In genomic region chr2:236781933-236782788, GRCh38 we compare ENCODE assay signal across 3 cellular contexts.
TF ChIP-seq lines count a peak whose summit lies in the region.

No MANE protein-coding gene starts in this region.

TF ChIP-seq in IMR-90, 13 proteins besides CTCF, POLR2A, EP300 and RAD21:
- TF ChIP-seq USF2 (IDR thresholded peaks at IDR 0.05; ENCODE audit: low read depth, low read length) (no peak), CHD1 (IDR thresholded peaks at IDR 0.05; ENCODE audit: low read depth, low read length) (no peak), MAFK (IDR thresholded peaks at IDR 0.05; ENCODE audit: low read depth, low read length) (peak; percentile 41; the same call in 1 of the 2 replicates), BHLHE40 (IDR thresholded peaks at IDR 0.05; ENCODE audit: low read depth, low read length) (no peak), SMC3 (IDR thresholded peaks at IDR 0.05; ENCODE audit: low read depth, low read length) (no peak)

TF ChIP-seq in K562, 482 proteins besides CTCF, POLR2A, EP300 and RAD21:
- TF ChIP-seq FOSL1 (tag; conservative IDR thresholded peaks at IDR 0.05): no peak
- TF ChIP-seq FOXP4 (CRISPR knock-in tag; IDR thresholded peaks at IDR 0.05; ENCODE audit: borderline replicate concordance): no peak
- TF ChIP-seq, protein P1, sequence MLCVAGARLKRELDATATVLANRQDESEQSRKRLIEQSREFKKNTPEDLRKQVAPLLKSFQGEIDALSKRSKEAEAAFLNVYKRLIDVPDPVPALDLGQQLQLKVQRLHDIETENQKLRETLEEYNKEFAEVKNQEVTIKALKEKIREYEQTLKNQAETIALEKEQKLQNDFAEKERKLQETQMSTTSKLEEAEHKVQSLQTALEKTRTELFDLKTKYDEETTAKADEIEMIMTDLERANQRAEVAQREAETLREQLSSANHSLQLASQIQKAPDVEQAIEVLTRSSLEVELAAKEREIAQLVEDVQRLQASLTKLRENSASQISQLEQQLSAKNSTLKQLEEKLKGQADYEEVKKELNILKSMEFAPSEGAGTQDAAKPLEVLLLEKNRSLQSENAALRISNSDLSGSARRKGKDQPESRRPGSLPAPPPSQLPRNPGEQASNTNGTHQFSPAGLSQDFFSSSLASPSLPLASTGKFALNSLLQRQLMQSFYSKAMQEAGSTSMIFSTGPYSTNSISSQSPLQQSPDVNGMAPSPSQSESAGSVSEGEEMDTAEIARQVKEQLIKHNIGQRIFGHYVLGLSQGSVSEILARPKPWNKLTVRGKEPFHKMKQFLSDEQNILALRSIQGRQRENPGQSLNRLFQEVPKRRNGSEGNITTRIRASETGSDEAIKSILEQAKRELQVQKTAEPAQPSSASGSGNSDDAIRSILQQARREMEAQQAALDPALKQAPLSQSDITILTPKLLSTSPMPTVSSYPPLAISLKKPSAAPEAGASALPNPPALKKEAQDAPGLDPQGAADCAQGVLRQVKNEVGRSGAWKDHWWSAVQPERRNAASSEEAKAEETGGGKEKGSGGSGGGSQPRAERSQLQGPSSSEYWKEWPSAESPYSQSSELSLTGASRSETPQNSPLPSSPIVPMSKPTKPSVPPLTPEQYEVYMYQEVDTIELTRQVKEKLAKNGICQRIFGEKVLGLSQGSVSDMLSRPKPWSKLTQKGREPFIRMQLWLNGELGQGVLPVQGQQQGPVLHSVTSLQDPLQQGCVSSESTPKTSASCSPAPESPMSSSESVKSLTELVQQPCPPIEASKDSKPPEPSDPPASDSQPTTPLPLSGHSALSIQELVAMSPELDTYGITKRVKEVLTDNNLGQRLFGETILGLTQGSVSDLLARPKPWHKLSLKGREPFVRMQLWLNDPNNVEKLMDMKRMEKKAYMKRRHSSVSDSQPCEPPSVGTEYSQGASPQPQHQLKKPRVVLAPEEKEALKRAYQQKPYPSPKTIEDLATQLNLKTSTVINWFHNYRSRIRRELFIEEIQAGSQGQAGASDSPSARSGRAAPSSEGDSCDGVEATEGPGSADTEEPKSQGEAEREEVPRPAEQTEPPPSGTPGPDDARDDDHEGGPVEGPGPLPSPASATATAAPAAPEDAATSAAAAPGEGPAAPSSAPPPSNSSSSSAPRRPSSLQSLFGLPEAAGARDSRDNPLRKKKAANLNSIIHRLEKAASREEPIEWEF (CRISPR knock-in tag; IDR thresholded peaks at IDR 0.05): no peak
- TF ChIP-seq ARID3A (IDR thresholded peaks at IDR 0.05; ENCODE audit: borderline replicate concordance, low read depth, low read length): no peak
- no peak for TF ChIP-seq CCNT2 (IDR thresholded peaks at IDR 0.05; ENCODE audit: borderline replicate concordance, extremely low read depth, insufficient read length, low read depth, low read length)
- TF ChIP-seq MAFF (IDR thresholded peaks at IDR 0.05; ENCODE audit: low read length): 0 out of 2 replicates have a peak, but pooled peaks have one; percentile 11
- TF ChIP-seq ILK (tag; IDR thresholded peaks at IDR 0.05; ENCODE audit: borderline replicate concordance, low read depth): no peak
- no peak for TF ChIP-seq JUND (IDR thresholded peaks at IDR 0.05; ENCODE audit: borderline replicate concordance, low read depth, low read length)
- TF ChIP-seq JUND (tag; IDR thresholded peaks at IDR 0.05; ENCODE audit: borderline replicate concordance, low read depth, low read length): no peak
- TF ChIP-seq SMARCA5 (IDR thresholded peaks at IDR 0.05): no peak

TF ChIP-seq in HepG2, 621 proteins besides CTCF, POLR2A, EP300 and RAD21:
- TF ChIP-seq ZNF703 (CRISPR knock-in tag; IDR thresholded peaks at IDR 0.05; ENCODE audit: borderline replicate concordance): no peak
- peak; percentile 81 to 84 for TF ChIP-seq MAFK (conservative IDR thresholded peaks at IDR 0.05 in 1 of 2, IDR thresholded peaks at IDR 0.05 in 1 of 2; ENCODE audit: low read length in 2 of 2)
- TF ChIP-seq TP53 (CRISPR knock-in tag; conservative IDR thresholded peaks at IDR 0.05): no peak
- peak; percentile 82 for TF ChIP-seq MAFF (IDR thresholded peaks at IDR 0.05; ENCODE audit: low read depth, low read length)
- TF ChIP-seq ZNF232 (CRISPR knock-in tag; IDR thresholded peaks at IDR 0.05; ENCODE audit: borderline replicate concordance): no peak
- TF ChIP-seq ZNF839 (CRISPR knock-in tag; IDR thresholded peaks at IDR 0.05; ENCODE audit: borderline replicate concordance): no peak
- TF ChIP-seq ZSCAN12 (CRISPR knock-in tag; IDR thresholded peaks at IDR 0.05): no peak
- TF ChIP-seq ELF3 (CRISPR knock-in tag; IDR thresholded peaks at IDR 0.05): no peak
- TF ChIP-seq ZNF563 (CRISPR knock-in tag; IDR thresholded peaks at IDR 0.05): no peak
TF ChIP-seq in HepG2: peak in this region for 2.
